ENCODE assay signal across 1 cellular context in the genomic region with DNA sequence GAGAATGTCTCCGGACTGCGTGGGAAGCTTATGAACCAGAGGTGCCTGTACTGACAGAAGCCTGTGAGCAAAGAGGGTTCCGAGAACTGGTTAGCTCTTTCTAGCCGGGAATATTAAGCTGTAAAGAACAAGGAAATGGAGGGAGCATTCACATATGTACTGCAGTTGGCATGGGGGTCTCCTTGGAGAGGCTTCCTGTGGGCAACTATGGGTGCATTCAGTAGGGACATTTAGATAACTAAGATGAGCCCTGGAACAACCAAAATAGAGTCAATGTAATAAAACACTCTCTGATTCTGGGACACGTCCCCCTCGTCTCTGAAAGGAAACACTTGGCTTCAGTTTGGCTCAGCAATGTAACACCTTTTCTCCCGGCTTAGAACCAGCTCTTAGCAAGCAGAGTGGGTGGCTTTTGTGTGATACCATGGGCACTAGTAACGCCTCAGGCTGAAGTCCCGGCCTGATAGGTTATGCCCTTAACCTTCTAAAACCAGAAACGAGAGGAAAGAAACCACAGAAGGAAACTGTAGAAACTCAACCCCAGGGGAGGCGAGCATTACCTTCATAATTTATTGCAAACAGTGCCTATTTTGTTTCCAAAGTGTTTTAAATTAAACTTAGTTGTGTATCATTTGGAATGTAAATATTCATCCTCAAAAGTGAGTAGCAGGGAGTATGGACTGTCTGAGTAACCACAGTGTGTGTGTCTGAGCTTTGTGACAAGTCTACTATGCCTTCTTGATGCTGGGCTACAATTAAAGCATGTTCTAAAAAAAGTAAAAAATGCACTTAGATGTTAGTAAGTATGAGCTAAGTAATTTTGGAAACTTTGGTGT.
TF ChIP-seq lines count a peak whose summit lies in the region.

No MANE protein-coding gene starts in this region.

TF ChIP-seq in GM12878, 131 proteins besides CTCF, POLR2A, EP300 and RAD21 (continued from another document):
- no peak for TF ChIP-seq CUX1 (IDR thresholded peaks at IDR 0.05; ENCODE audit: insufficient replicate concordance, low read depth, low read length)
- peak; percentile 50; the same call in 1 of the 2 replicates for TF ChIP-seq RUNX3 (IDR thresholded peaks at IDR 0.05; ENCODE audit: low read length)
- peak; percentile 25; the same call in 1 of the 2 replicates for TF ChIP-seq ZNF217 (IDR thresholded peaks at IDR 0.05)
- TF ChIP-seq IKZF1 (conservative IDR thresholded peaks at IDR 0.05): 0 out of 2 replicates have a peak, but pooled peaks have one; percentile 11
- TF ChIP-seq ASH2L (IDR thresholded peaks at IDR 0.05; ENCODE audit: borderline replicate concordance, low read depth): no peak
